ENCODE assay signal across 14 cellular contexts in genomic region chr1:10292188-10292587, GRCh38.
"Had no signal": no experiment of that assay in that cellular context is flagged by ENCODE, and none has a peak within 500 bp of the region (broad histone marks: within the 10 kb centered on the region; RNA-seq: fewer than 3 reads in every experiment).

No MANE protein-coding gene starts in this region.

- FAIRE-seq: TTC549 had no signal

- H3K27ac ChIP-seq: sigmoid colon, thoracic aorta had no signal

- H3K27me3 ChIP-seq: sigmoid colon had no signal

- ATAC-seq: left cardiac atrium; natural killer cell treated with Interleukin-12 subunit alpha and Interleukin-12 subunit beta and Interleukin-15 and Interleukin-18, amount 100 ng/mL, for 72 hours had no signal

- DNase-seq: activated CD4-positive, alpha-beta T cell treated with anti-CD3 and anti-CD28 coated beads, Interleukin-2, amount 50 U/mL, for 1 hour; activated naive CD4-positive, alpha-beta T cell treated with anti-CD3 and anti-CD28 coated beads, Interleukin-2, amount 50 U/mL, for 16 hours; activated T-cell treated with anti-CD3 and anti-CD28 coated beads for 4 hours; amniotic stem cell; glutamatergic neuron; immature natural killer cell; left cardiac atrium; occipital lobe; sigmoid colon; stimulated activated CD4-positive, alpha-beta T cell treated with anti-CD3 and anti-CD28 coated beads, Interleukin-12 subunit alpha, Interleukin-12 subunit beta, amount 100 ng/mL, for 4 hours; T-helper 2 cell had no signal

- H3K4me3 ChIP-seq: sigmoid colon, thoracic aorta had no signal

- H3K9me3 ChIP-seq: sigmoid colon, thoracic aorta had no signal
